In genomic region chr6:157539900-157540752, GRCh38 we compare ENCODE assay signal across 1 cellular context.
TF ChIP-seq lines count a peak whose summit lies in the region.

No MANE protein-coding gene starts in this region.

TF ChIP-seq in HepG2, 621 proteins besides CTCF, POLR2A, EP300 and RAD21 (continued from another document and continues in another):
- TF ChIP-seq ARID3A (IDR thresholded peaks at IDR 0.05; ENCODE audit: low read depth, low read length) (peak; percentile 74), ZNF121 (CRISPR knock-in tag; IDR thresholded peaks at IDR 0.05) (peak; percentile 27; the same call in 1 of the 2 replicates), ZNF558 (CRISPR knock-in tag; IDR thresholded peaks at IDR 0.05; ENCODE audit: borderline replicate concordance) (no peak), ARID2 (CRISPR knock-in tag; IDR thresholded peaks at IDR 0.05; ENCODE audit: borderline replicate concordance) (0 out of 2 replicates have a peak, but pooled peaks have one; percentile 66), ZFP90 (CRISPR knock-in tag; IDR thresholded peaks at IDR 0.05; ENCODE audit: borderline replicate concordance) (no peak), BRCA1 (CRISPR knock-in tag; IDR thresholded peaks at IDR 0.05) (peak; percentile 94), IRF1 (CRISPR knock-in tag; IDR thresholded peaks at IDR 0.05; ENCODE audit: low read depth) (no peak), FOXO4 (CRISPR knock-in tag; conservative IDR thresholded peaks at IDR 0.05) (no peak), ZNF24 (IDR thresholded peaks at IDR 0.05) (0 out of 2 replicates have a peak, but pooled peaks have one; percentile 63), BORCS8-MEF2B (CRISPR knock-in tag; IDR thresholded peaks at IDR 0.05) (peak; percentile 76), RFXAP (CRISPR knock-in tag; IDR thresholded peaks at IDR 0.05; ENCODE audit: borderline replicate concordance) (peak; percentile 89; the same call in 1 of the 2 replicates), FOXO1 (CRISPR knock-in tag; IDR thresholded peaks at IDR 0.05) (peak; percentile 70; the same call in 1 of the 2 replicates), ZNF773 (CRISPR knock-in tag; IDR thresholded peaks at IDR 0.05; ENCODE audit: borderline replicate concordance) (no peak), EHMT2 (IDR thresholded peaks at IDR 0.05; ENCODE audit: borderline replicate concordance, low read depth, low read length) (no peak), ZNF510 (CRISPR knock-in tag; IDR thresholded peaks at IDR 0.05; ENCODE audit: low read depth) (no peak), TIGD3 (CRISPR knock-in tag; IDR thresholded peaks at IDR 0.05; ENCODE audit: borderline replicate concordance) (peak; percentile 84; the same call in 1 of the 2 replicates), ASH2L (IDR thresholded peaks at IDR 0.05; ENCODE audit: insufficient read length, low read depth, low read length) (peak; percentile 84), ZNF703 (CRISPR knock-in tag; IDR thresholded peaks at IDR 0.05; ENCODE audit: borderline replicate concordance) (no peak), ZBTB33 (CRISPR knock-in tag; IDR thresholded peaks at IDR 0.05) (peak; percentile 16; the same call in 1 of the 2 replicates), IKZF4 (CRISPR knock-in tag; IDR thresholded peaks at IDR 0.05; ENCODE audit: borderline replicate concordance, low read depth, not compliant biosample characterization) (no peak), ZNF256 (CRISPR knock-in tag; conservative IDR thresholded peaks at IDR 0.05) (no peak; the same call in 1 of the 2 replicates), CHD4 (IDR thresholded peaks at IDR 0.05; ENCODE audit: borderline replicate concordance, low read length) (no peak; the same call in 1 of the 2 replicates), ELF4 (CRISPR knock-in tag; IDR thresholded peaks at IDR 0.05; ENCODE audit: borderline replicate concordance) (no peak), ZNF589 (CRISPR knock-in tag; conservative IDR thresholded peaks at IDR 0.05) (peak; percentile 75; the same call in 1 of the 2 replicates), ZBTB7A (CRISPR knock-in tag; IDR thresholded peaks at IDR 0.05) (peak; percentile 82; the same call in 1 of the 2 replicates), SCMH1 (CRISPR knock-in tag; IDR thresholded peaks at IDR 0.05; ENCODE audit: borderline replicate concordance) (no peak), ZNF160 (CRISPR knock-in tag; IDR thresholded peaks at IDR 0.05) (peak; percentile 59; the same call in 1 of the 2 replicates), POLR2AphosphoS5 (IDR thresholded peaks at IDR 0.05; ENCODE audit: low read depth, low read length) (peak; percentile 90), ZFP82 (CRISPR knock-in tag; IDR thresholded peaks at IDR 0.05; ENCODE audit: borderline replicate concordance) (0 out of 2 replicates have a peak, but pooled peaks have one; percentile 36), ZNF10 (CRISPR knock-in tag; IDR thresholded peaks at IDR 0.05; ENCODE audit: borderline replicate concordance, low read depth) (no peak), BCLAF1 (IDR thresholded peaks at IDR 0.05) (no peak), ZNF543 (CRISPR knock-in tag; IDR thresholded peaks at IDR 0.05) (0 out of 2 replicates have a peak, but pooled peaks have one; percentile 22), ZBTB49 (CRISPR knock-in tag; IDR thresholded peaks at IDR 0.05; ENCODE audit: borderline replicate concordance) (no peak), ZNF501 (CRISPR knock-in tag; IDR thresholded peaks at IDR 0.05) (peak; percentile 84), PHF20 (CRISPR knock-in tag; IDR thresholded peaks at IDR 0.05) (no peak), ZZZ3 (CRISPR knock-in tag; IDR thresholded peaks at IDR 0.05; ENCODE audit: borderline replicate concordance) (peak; percentile 30; the same call in 1 of the 2 replicates), ZNF609 (CRISPR knock-in tag; IDR thresholded peaks at IDR 0.05; ENCODE audit: borderline replicate concordance) (peak; percentile 91; the same call in 1 of the 2 replicates), HMGA1 (CRISPR knock-in tag; conservative IDR thresholded peaks at IDR 0.05) (no peak), NFKB2 (CRISPR knock-in tag; IDR thresholded peaks at IDR 0.05; ENCODE audit: borderline replicate concordance) (peak; percentile 73; the same call in 1 of the 2 replicates), IRF9 (CRISPR knock-in tag; IDR thresholded peaks at IDR 0.05; ENCODE audit: borderline replicate concordance) (no peak), ZNF737 (CRISPR knock-in tag; IDR thresholded peaks at IDR 0.05; ENCODE audit: borderline replicate concordance) (peak; percentile 71; the same call in 1 of the 2 replicates), U2AF2 (IDR thresholded peaks at IDR 0.05; ENCODE audit: low read depth, low read length) (no peak), CBX5 (CRISPR knock-in tag; IDR thresholded peaks at IDR 0.05; ENCODE audit: borderline replicate concordance) (peak; percentile 95), YEATS2 (CRISPR knock-in tag; IDR thresholded peaks at IDR 0.05; ENCODE audit: borderline replicate concordance) (peak; percentile 72; the same call in 1 of the 2 replicates)
